19 cellular contexts compared by ENCODE assay signal in the genomic region with DNA sequence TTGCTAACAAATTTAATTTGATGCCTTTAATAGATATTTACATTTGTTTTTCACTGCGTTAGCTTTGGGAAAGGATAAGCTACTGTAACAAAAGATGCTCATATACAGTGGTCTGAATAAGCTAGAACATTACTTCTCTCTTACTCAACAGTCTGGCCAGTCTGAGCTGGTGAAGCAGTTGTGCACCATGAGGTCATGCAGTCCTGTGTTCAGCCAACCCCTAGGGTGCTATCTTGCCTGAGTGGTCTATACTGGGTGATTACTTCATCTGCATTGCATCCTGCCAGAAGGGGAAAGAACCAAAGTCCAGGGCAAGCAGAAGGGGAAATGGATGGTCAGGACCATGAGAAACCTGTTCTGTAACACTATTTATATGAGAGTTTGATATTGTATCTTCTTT. TPM values are rescaled to one million over a fixed set of nuclear protein-coding genes. Genes with fewer than 3 reads are reported as not detected.
DNase-seq lines count a peak whose midpoint lies in the region; ATAC-seq and TF ChIP-seq lines count a peak whose summit lies in the region.
"Had no signal": no experiment of that assay in that cellular context is flagged by ENCODE, and none has a peak within 500 bp of the region (broad histone marks: within the 10 kb centered on the region; RNA-seq: fewer than 3 reads in every experiment).

No MANE protein-coding gene starts in this region.

- H2AFZ ChIP-seq in neural progenitor cell (replicated peaks): no peak overlapping the region
- H2AFZ ChIP-seq: parathyroid adenoma had no signal

- H3K4me1 Mint-ChIP-seq in neural progenitor cell: peaks cover 25% of the 10 kb centered on the region

- intact Hi-C loops in Right ventricle myocardium superior (cut with DNase I): no loop called here
- intact Hi-C loops in right cardiac atrium (cut with DNase I): no loop called here
- intact Hi-C loops in testis (cut with DNase I; ENCODE audit: low total_unique reads): no loop called here

- H3K27ac ChIP-seq in right atrium auricular region: no peak overlapping the region
- H3K27ac ChIP-seq in right cardiac atrium (ENCODE audit: low read length): no peak overlapping the region
- no peak overlapping the region for H3K27ac ChIP-seq in neural progenitor cell
- H3K27ac ChIP-seq in testis: no peak overlapping the region
- H3K27ac ChIP-seq: A549, breast epithelium, parathyroid adenoma, upper lobe of left lung had no signal

- no peaks in the 10 kb centered on the region for H3K27me3 Mint-ChIP-seq in neural progenitor cell (ENCODE audit: insufficient read depth, low read depth)

- TF ChIP-seq CTCF in right atrium auricular region (IDR thresholded peaks at IDR 0.05) (no peak), choroid plexus epithelial cell (conservative IDR thresholded peaks at IDR 0.05; ENCODE audit: low read depth, low read length) (no peak), neural progenitor cell (IDR thresholded peaks at IDR 0.05) (no peak), testis (IDR thresholded peaks at IDR 0.05) (no peak)

- H3K4me1 ChIP-seq in right atrium auricular region (no peaks in the 10 kb centered on the region), right cardiac atrium (ENCODE audit: control insufficient read depth, insufficient read depth, low read length) (no peaks in the 10 kb centered on the region), neural progenitor cell (peaks cover 18% of the 10 kb centered on the region), testis (no peaks in the 10 kb centered on the region)
- H3K4me1 ChIP-seq: A549, breast epithelium, parathyroid adenoma, upper lobe of left lung had no signal

- no peaks in the 10 kb centered on the region for H3K9me3 Mint-ChIP-seq in neural progenitor cell

- H3K79me2 ChIP-seq in neural progenitor cell (ENCODE audit: low read depth): no peaks in the 10 kb centered on the region
- H3K79me2 ChIP-seq: parathyroid adenoma had no signal

- peaks cover 32% of the 10 kb centered on the region for H3K36me3 ChIP-seq in right atrium auricular region
- H3K36me3 ChIP-seq in neural progenitor cell: peaks cover 5% of the 10 kb centered on the region
- no peaks in the 10 kb centered on the region for H3K36me3 ChIP-seq in testis (ENCODE audit: low read depth, missing control alignments)

- no peak overlapping the region for H3K4me3 Mint-ChIP-seq in neural progenitor cell

- no peak for TF ChIP-seq POLR2A in testis (IDR thresholded peaks at IDR 0.05)

- peak; percentile 59 for ATAC-seq in Right ventricle myocardium superior (ENCODE audit: poor library complexity)
- peak; percentile 50 to 62 for ATAC-seq in right cardiac atrium
- ATAC-seq: A549 had no signal

- no peaks in the 10 kb centered on the region for H4K20me1 ChIP-seq in neural progenitor cell (ENCODE audit: low read depth)

- no peaks in the 10 kb centered on the region for H3K9me3 ChIP-seq in right atrium auricular region
- no peaks in the 10 kb centered on the region for H3K9me3 ChIP-seq in right cardiac atrium (ENCODE audit: control insufficient read depth, low read length)
- no peaks in the 10 kb centered on the region for H3K9me3 ChIP-seq in neural progenitor cell (ENCODE audit: low read depth)
- no peaks in the 10 kb centered on the region for H3K9me3 ChIP-seq in testis
- H3K9me3 ChIP-seq: A549, breast epithelium, upper lobe of left lung had no signal

- WGBS in right cardiac atrium: 88% methylated on average over 1 of the region's 1 CpG
- 94 to 95% methylated on average over 1 of the region's 1 CpG for WGBS in testis, 2 donors

- H3F3A ChIP-seq in neural progenitor cell (ENCODE audit: low read depth): peaks cover 14% of the 10 kb centered on the region

- H3K27me3 ChIP-seq in right atrium auricular region (no peaks in the 10 kb centered on the region), right cardiac atrium (ENCODE audit: control insufficient read depth, insufficient read depth) (no peaks in the 10 kb centered on the region), neural progenitor cell (no peaks in the 10 kb centered on the region), testis (no peaks in the 10 kb centered on the region)
- H3K27me3 ChIP-seq: breast epithelium, upper lobe of left lung had no signal

- H3K4me2 ChIP-seq in neural progenitor cell: no peak overlapping the region
- H3K4me2 ChIP-seq: A549 had no signal

- DNase-seq in Right ventricle myocardium superior (no peak), right atrium auricular region (ENCODE audit: low spot score) (no peak), choroid plexus epithelial cell (ENCODE audit: low read depth) (peak; percentile 88), right cardiac atrium (no peak), neural progenitor cell (ENCODE audit: low spot score) (no peak), testis (no peak), 8988T (no peak), DMS 273 (lab: John Stamatoyannopoulos, UW; ENCODE audit: unreplicated experiment) (no peak)
- DNase-seq: activated CD4-positive, alpha-beta T cell treated with anti-CD3 and anti-CD28 coated beads for 4 hours; activated CD8-positive, alpha-beta memory T cell treated with anti-CD3 and anti-CD28 coated beads, Interleukin-2, amount 50 U/mL, for 48 hours; activated naive CD4-positive, alpha-beta T cell treated with anti-CD3 and anti-CD28 coated beads, Interleukin-2, amount 50 U/mL, for 16 hours; kidney; NCI-H1417 treated with DMSO at 0.1 percent for 48 hours; stimulated activated naive CD4-positive, alpha-beta T cell treated with Interleukin-2 at 50 U/mL for 16 hours; T-helper 9 cell; upper lobe of left lung had no signal

- no peak overlapping the region for H3K27ac Mint-ChIP-seq in neural progenitor cell

- H3K4me3 ChIP-seq in right atrium auricular region (no peak overlapping the region), choroid plexus epithelial cell (ENCODE audit: low read depth, low read length) (no peak overlapping the region), right cardiac atrium (ENCODE audit: low read length) (no peak overlapping the region), neural progenitor cell (no peak overlapping the region), testis (no peak overlapping the region)
- H3K4me3 ChIP-seq: A549, breast epithelium, upper lobe of left lung had no signal

- peaks cover 25% of the 10 kb centered on the region for H3K36me3 Mint-ChIP-seq in neural progenitor cell

- no peak overlapping the region for H3K9ac ChIP-seq in neural progenitor cell
- H3K9ac ChIP-seq: parathyroid adenoma had no signal

RNA-seq across cellular contexts. Expression of a gene that starts 31.5 kb away (rescaled TPM):
- total RNA-seq in Right ventricle myocardium superior (25.7 TPM), right atrium auricular region (10 to 100 TPM; 38.2 to 40.0 TPM), right cardiac atrium (10 to 100 TPM; 28.6 to 34.4 (median 30.6) TPM), neural progenitor cell (ENCODE audit: low replicate concordance) (25.9 and 35.1 TPM in 2 replicates), testis (10 to 100 TPM; 49.9 to 54.9 TPM)
- polyA plus RNA-seq in right cardiac atrium (28.4 TPM), testis (ENCODE audit: insufficient read depth, low read depth, low replicate concordance) (43.9 TPM)
